8 cellular contexts compared by ENCODE assay signal in genomic region chr4:46931981-46932380, GRCh38. TPM values are rescaled to one million over a fixed set of nuclear protein-coding genes. Genes with fewer than 3 reads are reported as not detected.
DNase-seq lines count a peak whose midpoint lies in the region; TF ChIP-seq lines count a peak whose summit lies in the region.

No MANE protein-coding gene starts in this region.

- no peak overlapping the region for H3K4me3 ChIP-seq in choroid plexus epithelial cell (ENCODE audit: low read depth, low read length)
- no peak overlapping the region for H3K4me3 ChIP-seq in prostate gland

- TF ChIP-seq CTCF in 22Rv1 (IDR thresholded peaks at IDR 0.05) (peak; percentile 79), GM10248 (IDR thresholded peaks at IDR 0.05; ENCODE audit: control extremely low read depth, extremely low read depth, low read depth, missing control alignments) (peak; percentile 64), choroid plexus epithelial cell (conservative IDR thresholded peaks at IDR 0.05; ENCODE audit: low read depth, low read length) (peak; percentile 88), prostate gland (IDR thresholded peaks at IDR 0.05) (no peak)

- CTCF ChIA-PET in GM10248 (lab: Yijun Ruan, JAX), result interaction anchor here (0.7 to 4.0 kb wide), 20 partner anchors 8 to 1001 kb away, joined by 3 to 21 read pairs (median 4); no protein-coding TSS in a partner anchor
- CTCF ChIA-PET in HEK293T (lab: Yijun Ruan, JAX), result interaction anchor here (0.6 to 1.5 kb wide), 11 partner anchors 9 to 451 kb away, joined by 3 to 5 read pairs (median 3); no protein-coding TSS in a partner anchor

- intact Hi-C loops in prostate gland (cut with DNase I), result no loop called here

- no peak overlapping the region for H3K27ac ChIP-seq in 22Rv1
- no peak overlapping the region for H3K27ac ChIP-seq in prostate gland

- no peaks in the 10 kb centered on the region for H3K4me1 ChIP-seq in prostate gland (replicated peaks)

- no peaks in the 10 kb centered on the region for H3K36me3 ChIP-seq in prostate gland

- POLR2A ChIA-PET in GM10248 (lab: Yijun Ruan, JAX) (no interaction called here), HEK293T (lab: Yijun Ruan, JAX) (no interaction called here)

- 57% methylated on average over 3 of the region's 3 CpGs for WGBS in prostate gland

- no peak for TF ChIP-seq POLR2A in prostate gland (IDR thresholded peaks at IDR 0.05)

- no peaks in the 10 kb centered on the region for H3K9me3 ChIP-seq in prostate gland

- H3K27me3 ChIP-seq in prostate gland (replicated peaks; ENCODE audit: insufficient read depth), result no peaks in the 10 kb centered on the region

- DNase-seq in GM10248 (ENCODE audit: extremely low spot score) (peak; percentile 15), HEK293T (ENCODE audit: extremely low spot score) (peak; percentile 15), NCI-H2081 (lab: John Stamatoyannopoulos, UW) (peak; percentile 18 to 36), choroid plexus epithelial cell (ENCODE audit: low read depth) (peak; percentile 78), lung microvascular endothelial cell (ENCODE audit: low read depth in 2 of 2) (peak; percentile 32 to 59), GDM1 (lab: John Stamatoyannopoulos, UW) (no peak), prostate gland (ENCODE audit: low spot score) (no peak)

TF ChIP-seq in HEK293T, 16 proteins besides CTCF, POLR2A, EP300 and RAD21:
- TF ChIP-seq LEF1 (IDR thresholded peaks at IDR 0.05; ENCODE audit: borderline replicate concordance), result no peak
- no peak for TF ChIP-seq ZNF384 (IDR thresholded peaks at IDR 0.05)
- no peak for TF ChIP-seq HDGF (IDR thresholded peaks at IDR 0.05; ENCODE audit: borderline replicate concordance)
- no peak for TF ChIP-seq FOXK2 (IDR thresholded peaks at IDR 0.05)
- no peak for TF ChIP-seq TARDBP (IDR thresholded peaks at IDR 0.05)
- no peak for TF ChIP-seq ELF4 (IDR thresholded peaks at IDR 0.05)
- TF ChIP-seq CTBP1 (IDR thresholded peaks at IDR 0.05; ENCODE audit: borderline replicate concordance), result no peak
- TF ChIP-seq ARNT (IDR thresholded peaks at IDR 0.05), result no peak
- TF ChIP-seq L3MBTL2 (conservative IDR thresholded peaks at IDR 0.05), result no peak
- no peak for TF ChIP-seq NFRKB (IDR thresholded peaks at IDR 0.05)
- TF ChIP-seq SUZ12 (IDR thresholded peaks at IDR 0.05), result no peak
- TF ChIP-seq SP1 (IDR thresholded peaks at IDR 0.05), result no peak
- TF ChIP-seq FOXA1 (IDR thresholded peaks at IDR 0.05), result no peak
- no peak for TF ChIP-seq FOXM1 (IDR thresholded peaks at IDR 0.05; ENCODE audit: borderline replicate concordance)
- no peak for TF ChIP-seq PKNOX1 (IDR thresholded peaks at IDR 0.05)

RNA-seq across cellular contexts. Expression of gene COX7B2, which starts 22.9 kb away (rescaled TPM):
- not detected in 2 replicates for total RNA-seq in lung microvascular endothelial cell
- total RNA-seq in prostate gland, result 1 to 10 TPM in 1 of 2 donors, not detected in 1; 5.8 TPM

Comparison
In these comparisons a context has a peak if more than half of its experiments do, and no peak if none do; other contexts are left out.
1. CTCF ChIP-seq: peak in 22Rv1 (single experiment), GM10248 (single experiment) and choroid plexus epithelial cell (single experiment); none in prostate gland (0 of 4).
2. DNase-seq: peak in GM10248 (single experiment), HEK293T (single experiment), NCI-H2081 (2 of 2), choroid plexus epithelial cell (single experiment) and lung microvascular endothelial cell (2 of 2); none in GDM1 (single experiment) and prostate gland (single experiment).